25 cellular contexts compared by ENCODE assay signal in genomic region chr16:9040766-9041430, GRCh38.
"Had no signal": no experiment of that assay in that cellular context is flagged by ENCODE, and none has a peak within 500 bp of the region (broad histone marks: within the 10 kb centered on the region; RNA-seq: fewer than 3 reads in every experiment).

No MANE protein-coding gene starts in this region.

- H3K4me3 ChIP-seq: coronary artery, gastrocnemius medialis, lung, right atrium auricular region, sigmoid colon, spleen, testis, tibial nerve, upper lobe of left lung had no signal

- H3K4me1 ChIP-seq: gastrocnemius medialis, parathyroid adenoma, right atrium auricular region, sigmoid colon, spleen, testis, tibial nerve, upper lobe of left lung had no signal

- H3K4me1 Mint-ChIP-seq: memory B cell had no signal

- FAIRE-seq: endometrium, keratinocyte, urothelium cell line had no signal

- H3K4me3 Mint-ChIP-seq: effector memory CD8-positive, alpha-beta T cell; memory B cell; natural killer cell; stimulated activated memory B cell treated with anti-CD40 and anti-IgM and Interleukin-4, amounts not matched to agents 10 μg/mL and 1 μg/mL and 100 μg/mL, for 72 hours had no signal

- H3K27ac Mint-ChIP-seq: effector memory CD8-positive, alpha-beta T cell; memory B cell; natural killer cell; progenitor cell of endocrine pancreas; stimulated activated memory B cell treated with anti-CD40 and anti-IgM and Interleukin-4, amounts not matched to agents 10 μg/mL and 1 μg/mL and 100 μg/mL, for 72 hours had no signal

- H3K27ac ChIP-seq: coronary artery, gastrocnemius medialis, neutrophil, parathyroid adenoma, right atrium auricular region, sigmoid colon, spleen, testis, tibial nerve, upper lobe of left lung had no signal

- H3K9me3 ChIP-seq: gastrocnemius medialis, neutrophil, right atrium auricular region, sigmoid colon, testis, upper lobe of left lung had no signal

- DNase-seq: dermis blood vessel endothelial cell; effector memory CD8-positive, alpha-beta T cell; gastrocnemius medialis; head of caudate nucleus; natural killer cell; sigmoid colon; spleen; stimulated activated CD4-positive, alpha-beta T cell treated with anti-CD3 and anti-CD28 coated beads, Interleukin-4, amount 100 ng/mL, for 4 hours; stimulated activated naive CD8-positive, alpha-beta T cell treated with anti-CD3 and anti-CD28 coated beads, Interleukin-15, Interleukin-2, amounts not matched to agents 100 U/mL and 50 U/mL, for 24 hours; substantia nigra; testis; upper lobe of left lung had no signal

- H3K27me3 ChIP-seq: gastrocnemius medialis, neutrophil, right atrium auricular region, sigmoid colon, spleen, testis, tibial nerve, upper lobe of left lung had no signal

- H3K36me3 Mint-ChIP-seq: memory B cell; natural killer cell; stimulated activated memory B cell treated with anti-CD40 and anti-IgM and Interleukin-4, amounts not matched to agents 10 μg/mL and 1 μg/mL and 100 μg/mL, for 72 hours had no signal

- H3K27me3 Mint-ChIP-seq: memory B cell, progenitor cell of endocrine pancreas had no signal

- H3K9me3 Mint-ChIP-seq: effector memory CD8-positive, alpha-beta T cell; memory B cell; natural killer cell; stimulated activated memory B cell treated with anti-CD40 and anti-IgM and Interleukin-4, amounts not matched to agents 10 μg/mL and 1 μg/mL and 100 μg/mL, for 72 hours had no signal

- H3K36me3 ChIP-seq: gastrocnemius medialis, neutrophil, right atrium auricular region, sigmoid colon, spleen, tibial nerve, upper lobe of left lung had no signal

- ATAC-seq: effector memory CD8-positive, alpha-beta T cell; gastrocnemius medialis; left lobe of liver; natural killer cell; stimulated activated memory B cell treated with anti-CD40 and anti-IgM and Interleukin-4, amounts not matched to agents 10 μg/mL and 1 μg/mL and 100 μg/mL, for 72 hours; stimulated activated naive CD8-positive, alpha-beta T cell treated with anti-CD3 and anti-CD28 coated beads, Interleukin-15, Interleukin-2, amounts not matched to agents 100 U/mL and 50 U/mL, for 24 hours had no signal
